17 cellular contexts compared by ENCODE assay signal in the genomic region with DNA sequence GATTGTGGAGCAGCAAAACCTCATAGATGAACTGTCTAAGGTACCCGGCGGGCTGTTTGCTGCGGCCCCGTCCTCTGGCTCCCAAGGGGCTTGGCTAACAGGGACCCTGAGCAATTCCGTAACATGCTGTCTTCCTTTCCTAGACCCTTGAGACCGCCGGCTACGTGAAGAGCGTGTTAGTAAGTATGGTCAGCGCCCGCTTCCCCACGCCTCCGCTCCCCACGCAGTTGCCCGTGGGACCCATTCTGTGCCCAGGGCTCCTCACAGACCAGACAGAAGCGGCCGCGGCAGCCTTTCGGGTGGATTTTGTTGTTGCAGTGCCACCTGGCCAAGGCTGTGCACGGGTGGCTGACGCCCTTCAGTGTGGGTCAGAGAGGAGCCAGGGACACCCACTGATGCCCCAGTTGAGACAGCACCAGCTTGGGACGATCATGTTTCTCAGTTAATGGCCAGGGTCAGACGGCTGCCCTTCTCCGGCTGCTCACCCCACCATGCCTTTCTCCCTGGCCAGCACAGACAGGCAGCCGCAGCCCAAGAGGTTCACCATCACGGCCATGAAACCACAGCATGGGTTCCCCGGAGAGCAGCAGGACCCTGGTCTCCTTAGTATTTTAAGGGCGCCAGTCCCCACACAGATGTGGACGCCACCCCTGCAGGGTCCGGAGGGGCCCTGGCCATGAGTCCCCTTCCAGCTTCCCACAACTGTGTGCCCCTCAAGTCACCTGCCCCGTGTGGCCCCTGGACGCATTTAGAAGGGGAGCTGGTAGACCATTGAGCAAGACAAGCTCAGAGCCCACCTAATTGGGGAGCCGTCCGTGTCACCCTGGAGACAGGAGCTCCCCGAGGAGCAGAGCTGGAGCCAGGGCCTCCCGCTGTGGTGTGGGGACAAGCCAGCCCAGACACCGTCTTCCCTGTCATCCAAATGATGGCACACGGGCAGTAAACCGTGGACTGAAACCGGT.
"Had no signal": no experiment of that assay in that cellular context is flagged by ENCODE, and none has a peak within 500 bp of the region (broad histone marks: within the 10 kb centered on the region; RNA-seq: fewer than 3 reads in every experiment).

No MANE protein-coding gene starts in this region.

- H3K9me3 ChIP-seq: gastrocnemius medialis, suprapubic skin, upper lobe of left lung had no signal

- H3K27ac Mint-ChIP-seq: activated CD4-positive, alpha-beta T cell treated with anti-CD3 and anti-CD28 coated beads, Interleukin-2, amount 10 ng/mL, durations not matched to agents 7 days and 5 days; activated naive CD4-positive, alpha-beta T cell treated with anti-CD3 and anti-CD28 coated beads, Interleukin-2, amount 10 ng/mL, durations not matched to agents 7 days and 5 days; activated T-helper 17 cell treated with anti-CD3 and anti-CD28 coated beads, Interleukin-2, amount 50 U/mL, for 72 hours; stimulated activated naive CD8-positive, alpha-beta T cell treated with anti-CD3 and anti-CD28 coated beads, Interleukin-15, Interleukin-2, amounts not matched to agents 100 ng/mL and 50 ng/mL, for 24 hours; T-helper 17 cell had no signal

- H3K27ac ChIP-seq: gastrocnemius medialis, skin epidermis, suprapubic skin, upper lobe of left lung, WERI-Rb-1 had no signal

- DNase-seq: activated CD4-positive, alpha-beta T cell treated with anti-CD3 and anti-CD28 coated beads, Interleukin-2, amount 10 ng/mL, durations not matched to agents 7 days and 5 days; activated CD8-positive, alpha-beta memory T cell treated with anti-CD3 and anti-CD28 coated beads for 24 hours; activated naive CD4-positive, alpha-beta T cell treated with anti-CD3 and anti-CD28 coated beads, Interleukin-2, amount 10 ng/mL, durations not matched to agents 7 days and 5 days; activated T-cell treated with anti-CD3 and anti-CD28 coated beads for 4 hours; erythroblast; gastrocnemius medialis; midbrain; SIG-M5; upper lobe of left lung; WERI-Rb-1 had no signal

- H3K36me3 ChIP-seq: gastrocnemius medialis, suprapubic skin, upper lobe of left lung, WERI-Rb-1 had no signal

- H3K36me3 Mint-ChIP-seq: activated naive CD4-positive, alpha-beta T cell treated with anti-CD3 and anti-CD28 coated beads, Interleukin-2, amount 10 ng/mL, durations not matched to agents 7 days and 5 days had no signal

- H3K4me3 Mint-ChIP-seq: activated CD4-positive, alpha-beta T cell treated with anti-CD3 and anti-CD28 coated beads, Interleukin-2, amount 10 ng/mL, durations not matched to agents 7 days and 5 days; activated naive CD4-positive, alpha-beta T cell treated with anti-CD3 and anti-CD28 coated beads, Interleukin-2, amount 10 ng/mL, durations not matched to agents 7 days and 5 days; activated T-helper 17 cell treated with anti-CD3 and anti-CD28 coated beads, Interleukin-2, amount 50 U/mL, for 72 hours; stimulated activated naive CD8-positive, alpha-beta T cell treated with anti-CD3 and anti-CD28 coated beads, Interleukin-15, Interleukin-2, amounts not matched to agents 100 ng/mL and 50 ng/mL, for 24 hours; T-helper 17 cell had no signal

- H3K27me3 ChIP-seq: dorsolateral prefrontal cortex, gastrocnemius medialis had no signal

- H3K9me3 Mint-ChIP-seq: activated CD4-positive, alpha-beta T cell treated with anti-CD3 and anti-CD28 coated beads, Interleukin-2, amount 10 ng/mL, durations not matched to agents 7 days and 5 days; activated naive CD4-positive, alpha-beta T cell treated with anti-CD3 and anti-CD28 coated beads, Interleukin-2, amount 10 ng/mL, durations not matched to agents 7 days and 5 days; activated T-helper 17 cell treated with anti-CD3 and anti-CD28 coated beads, Interleukin-2, amount 50 U/mL, for 72 hours; stimulated activated naive CD8-positive, alpha-beta T cell treated with anti-CD3 and anti-CD28 coated beads, Interleukin-15, Interleukin-2, amounts not matched to agents 100 ng/mL and 50 ng/mL, for 24 hours had no signal

- H3K4me3 ChIP-seq: dorsolateral prefrontal cortex, gastrocnemius medialis, lung, skin epidermis, suprapubic skin, upper lobe of left lung had no signal

- H3K4me1 ChIP-seq: gastrocnemius medialis had no signal

- ATAC-seq: activated T-helper 17 cell treated with anti-CD3 and anti-CD28 coated beads, Interleukin-2, amount 50 U/mL, for 72 hours; gastrocnemius medialis; T-helper 17 cell had no signal

- H3K4me1 Mint-ChIP-seq: activated CD4-positive, alpha-beta T cell treated with anti-CD3 and anti-CD28 coated beads, Interleukin-2, amount 10 ng/mL, durations not matched to agents 7 days and 5 days; activated T-helper 17 cell treated with anti-CD3 and anti-CD28 coated beads, Interleukin-2, amount 50 U/mL, for 72 hours had no signal

- H3K27me3 Mint-ChIP-seq: activated CD4-positive, alpha-beta T cell treated with anti-CD3 and anti-CD28 coated beads, Interleukin-2, amount 10 ng/mL, durations not matched to agents 7 days and 5 days had no signal
